Comparison of ENCODE assay signal across 23 cellular contexts in genomic region chr5:59287884-59288283, GRCh38.
"Had no signal": no experiment of that assay in that cellular context is flagged by ENCODE, and none has a peak within 500 bp of the region (broad histone marks: within the 10 kb centered on the region; RNA-seq: fewer than 3 reads in every experiment).

No MANE protein-coding gene starts in this region.

- H3K27me3 ChIP-seq: body of pancreas, gastrocnemius medialis, heart right ventricle, left lung, suprapubic skin, upper lobe of left lung had no signal

- H3K27ac Mint-ChIP-seq: activated B cell treated with CpG ODN at 0.5 μM for 24 hours; activated CD4-positive, alpha-beta T cell treated with anti-CD3 and anti-CD28 coated beads, Interleukin-2, amount 10 ng/mL, durations not matched to agents 24 days and 14 days; activated CD8-positive, alpha-beta T cell treated with anti-CD3 and anti-CD28 coated beads, Interleukin-2, amount 10 ng/mL, durations not matched to agents 7 days and 5 days; activated naive CD4-positive, alpha-beta T cell treated with anti-CD3 and anti-CD28 coated beads, Interleukin-2, amount 50 U/mL, for 24 hours; memory B cell; natural killer cell; stimulated activated naive CD8-positive, alpha-beta T cell treated with anti-CD3 and anti-CD28 coated beads, Interleukin-15, Interleukin-2, amounts not matched to agents 100 ng/mL and 50 ng/mL, for 24 hours; T-helper 17 cell had no signal

- H3K9me3 Mint-ChIP-seq: activated B cell treated with CpG ODN at 0.5 μM for 24 hours; activated CD4-positive, alpha-beta T cell treated with anti-CD3 and anti-CD28 coated beads, Interleukin-2, amount 10 ng/mL, durations not matched to agents 24 days and 14 days; activated naive CD4-positive, alpha-beta T cell treated with anti-CD3 and anti-CD28 coated beads, Interleukin-2, amount 50 U/mL, for 24 hours; central memory CD8-positive, alpha-beta T cell; memory B cell; natural killer cell; stimulated activated naive CD8-positive, alpha-beta T cell treated with anti-CD3 and anti-CD28 coated beads, Interleukin-15, Interleukin-2, amounts not matched to agents 100 ng/mL and 50 ng/mL, for 24 hours had no signal

- DNase-seq: activated B cell treated with CpG ODN at 0.5 μM for 24 hours; activated CD4-positive, alpha-beta T cell treated with anti-CD3 and anti-CD28 coated beads, Interleukin-2, amount 10 ng/mL, durations not matched to agents 24 days and 14 days; activated CD8-positive, alpha-beta memory T cell treated with anti-CD3 and anti-CD28 coated beads, Interleukin-2, amount 50 U/mL, for 4 hours; activated CD8-positive, alpha-beta T cell treated with anti-CD3 and anti-CD28 coated beads, Interleukin-2, amount 10 ng/mL, durations not matched to agents 7 days and 5 days; activated effector memory CD4-positive, alpha-beta T cell treated with anti-CD3 and anti-CD28 coated beads, Interleukin-2, amount 50 U/mL, for 16 hours; activated T-cell treated with anti-CD3 and anti-CD28 coated beads, Interleukin-2, amount 50 U/mL, for 48 hours; effector CD8-positive, alpha-beta T cell; gastrocnemius medialis; heart right ventricle; islet precursor cell; left lung; natural killer cell; posterior cingulate gyrus; right cardiac atrium; T-helper 17 cell; upper lobe of left lung had no signal

- ATAC-seq: activated CD8-positive, alpha-beta T cell treated with anti-CD3 and anti-CD28 coated beads, Interleukin-2, amount 10 ng/mL, durations not matched to agents 7 days and 5 days; body of pancreas; gastrocnemius medialis; natural killer cell; T-helper 17 cell had no signal

- H3K4me1 ChIP-seq: body of pancreas, left lung, suprapubic skin had no signal

- H3K4me1 Mint-ChIP-seq: activated B cell treated with CpG ODN at 0.5 μM for 24 hours; activated CD4-positive, alpha-beta T cell treated with anti-CD3 and anti-CD28 coated beads, Interleukin-2, amount 10 ng/mL, durations not matched to agents 24 days and 14 days; activated naive CD4-positive, alpha-beta T cell treated with anti-CD3 and anti-CD28 coated beads, Interleukin-2, amount 50 U/mL, for 24 hours; central memory CD8-positive, alpha-beta T cell; memory B cell; T-helper 17 cell had no signal

- H3K36me3 Mint-ChIP-seq: activated naive CD4-positive, alpha-beta T cell treated with anti-CD3 and anti-CD28 coated beads, Interleukin-2, amount 50 U/mL, for 24 hours; memory B cell; natural killer cell had no signal

- H3K27me3 Mint-ChIP-seq: activated B cell treated with CpG ODN at 0.5 μM for 24 hours had no signal

- H3K4me3 ChIP-seq: body of pancreas, coronary artery, gastrocnemius medialis, heart right ventricle, left lung, suprapubic skin, upper lobe of left lung had no signal

- H3K9me3 ChIP-seq: body of pancreas, gastrocnemius medialis, heart right ventricle, left lung, suprapubic skin, upper lobe of left lung had no signal

- H3K36me3 ChIP-seq: gastrocnemius medialis, heart right ventricle, left lung, suprapubic skin, upper lobe of left lung had no signal

- H3K27ac ChIP-seq: body of pancreas, suprapubic skin had no signal

- H3K4me3 Mint-ChIP-seq: activated B cell treated with CpG ODN at 0.5 μM for 24 hours; activated CD4-positive, alpha-beta T cell treated with anti-CD3 and anti-CD28 coated beads, Interleukin-2, amount 10 ng/mL, durations not matched to agents 24 days and 14 days; activated CD8-positive, alpha-beta T cell treated with anti-CD3 and anti-CD28 coated beads, Interleukin-2, amount 10 ng/mL, durations not matched to agents 7 days and 5 days; activated naive CD4-positive, alpha-beta T cell treated with anti-CD3 and anti-CD28 coated beads, Interleukin-2, amount 50 U/mL, for 24 hours; central memory CD8-positive, alpha-beta T cell; memory B cell; natural killer cell; stimulated activated naive CD8-positive, alpha-beta T cell treated with anti-CD3 and anti-CD28 coated beads, Interleukin-15, Interleukin-2, amounts not matched to agents 100 ng/mL and 50 ng/mL, for 24 hours; T-helper 17 cell had no signal
